1 cellular context compared by ENCODE assay signal in the genomic region with DNA sequence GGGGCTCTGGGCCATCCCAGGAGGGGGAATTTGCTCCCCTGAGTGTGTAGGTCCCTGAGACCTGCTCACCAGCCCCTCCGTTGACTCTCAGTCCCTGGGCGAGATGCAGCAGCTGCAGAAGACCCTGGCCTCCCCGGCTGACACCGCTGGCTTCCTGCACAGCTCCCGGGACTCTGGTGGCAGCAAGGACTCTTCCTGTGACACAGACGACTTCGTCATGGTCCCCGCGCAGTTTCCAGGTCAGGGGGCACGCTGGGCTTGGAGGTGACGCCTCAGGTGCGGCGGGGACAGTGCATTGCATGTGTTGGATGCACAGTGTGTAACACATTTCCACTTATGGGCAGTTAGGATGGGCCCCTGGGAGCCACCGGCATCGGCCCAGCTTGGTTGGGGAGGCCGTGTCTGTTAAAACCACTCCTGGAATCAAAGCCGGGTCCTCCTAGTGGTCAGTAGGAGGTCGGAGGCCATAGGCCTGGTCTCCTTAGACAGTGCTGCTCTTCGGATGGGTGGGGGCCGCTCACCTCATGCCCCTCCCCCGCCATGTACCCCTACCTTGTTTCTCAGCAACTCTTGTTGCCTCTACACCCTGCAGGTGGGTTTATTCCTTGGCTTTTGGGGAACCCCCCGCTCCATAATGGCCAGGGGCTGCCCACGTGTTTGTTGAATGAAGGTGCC.
TF ChIP-seq lines count a peak whose summit lies in the region.

No MANE protein-coding gene starts in this region.

TF ChIP-seq in K562, 482 proteins besides CTCF, POLR2A, EP300 and RAD21:
- peak; percentile 1; the same call in 1 of the 2 replicates for TF ChIP-seq POLR2G (IDR thresholded peaks at IDR 0.05; ENCODE audit: low read depth, low read length)
- TF ChIP-seq, protein P1, sequence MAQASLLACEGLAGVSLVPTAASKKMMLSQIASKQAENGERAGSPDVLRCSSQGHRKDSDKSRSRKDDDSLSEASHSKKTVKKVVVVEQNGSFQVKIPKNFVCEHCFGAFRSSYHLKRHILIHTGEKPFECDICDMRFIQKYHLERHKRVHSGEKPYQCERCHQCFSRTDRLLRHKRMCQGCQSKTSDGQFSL (CRISPR knock-in tag; IDR thresholded peaks at IDR 0.05), result no peak
- TF ChIP-seq, protein P1 (tag; IDR thresholded peaks at IDR 0.05), result no peak
